In genomic region chr2:120702751-120703150, GRCh38 we compare ENCODE assay signal across 20 cellular contexts. TPM values are rescaled to one million over a fixed set of nuclear protein-coding genes. Genes with fewer than 3 reads are reported as not detected.
"Had no signal": no experiment of that assay in that cellular context is flagged by ENCODE, and none has a peak within 500 bp of the region (broad histone marks: within the 10 kb centered on the region; RNA-seq: fewer than 3 reads in every experiment).

No MANE protein-coding gene starts in this region.

- H3K27ac ChIP-seq: breast epithelium, coronary artery, epithelial cell of prostate, foreskin keratinocyte, left ventricle myocardium inferior, prostate gland, tibial artery had no signal

- H3K4me1 ChIP-seq: breast epithelium, foreskin keratinocyte, left ventricle myocardium inferior, prostate gland, tibial artery had no signal

- H3K4me3 ChIP-seq: breast epithelium, coronary artery, left ventricle myocardium inferior, prostate gland, tibial artery had no signal

- H3K36me3 ChIP-seq: breast epithelium, left ventricle myocardium inferior, prostate gland, tibial artery had no signal

- H3K27me3 ChIP-seq: breast epithelium had no signal

- H3K9me3 ChIP-seq: breast epithelium, left ventricle myocardium inferior, prostate gland, tibial artery had no signal

- DNase-seq: activated CD4-positive, alpha-beta T cell treated with anti-CD3 and anti-CD28 coated beads, Interleukin-2, amount 50 U/mL, for 4 hours; activated CD8-positive, alpha-beta memory T cell treated with anti-CD3 and anti-CD28 coated beads for 24 hours; activated CD8-positive, alpha-beta memory T cell treated with anti-CD3 and anti-CD28 coated beads, Interleukin-2, amount 50 U/mL, for 4 hours; activated naive CD4-positive, alpha-beta T cell treated with Interleukin-2 at 50 U/mL for 16 hours; activated naive CD8-positive, alpha-beta T cell treated with anti-CD3 and anti-CD28 coated beads for 36 hours; activated T-cell treated with anti-CD3 and anti-CD28 coated beads, Interleukin-2, amount 50 U/mL, for 24 hours; hippocampal formation; left ventricle myocardium inferior; occipital lobe; stimulated activated CD4-positive, alpha-beta T cell treated with anti-CD3 and anti-CD28 coated beads, Interleukin-12 subunit alpha, Interleukin-12 subunit beta, amount 100 ng/mL, for 4 hours; stimulated activated naive CD8-positive, alpha-beta T cell treated with anti-CD3 and anti-CD28 coated beads, Interleukin-15, amount 100 ng/mL, for 72 hours; T-helper 9 cell; tibial artery had no signal

RNA-seq across cellular contexts. Expression of gene GLI2, which starts 32.9 kb away (rescaled TPM):
- total RNA-seq: activated naive CD8-positive, alpha-beta T cell treated with anti-CD3 and anti-CD28 coated beads for 36 hours; foreskin keratinocyte; lung microvascular endothelial cell; mononuclear cell had no signal
